19 cellular contexts compared by ENCODE assay signal in genomic region chr10:77151395-77151794, GRCh38.
"Had no signal": no experiment of that assay in that cellular context is flagged by ENCODE, and none has a peak within 500 bp of the region (broad histone marks: within the 10 kb centered on the region; RNA-seq: fewer than 3 reads in every experiment).

No MANE protein-coding gene starts in this region.

- H3K9ac ChIP-seq: SK-N-SH had no signal

- FAIRE-seq: RCC 7860 had no signal

- DNase-seq: KBM-7, MG63, NCI-H1092, NCI-H1105 treated with DMSO at 0.1 percent for 48 hours, NCI-H1417 treated with DMSO at 0.1 percent for 48 hours, NCI-H187, NCI-H2029, NCI-H2081 treated with DMSO at 0.1 percent for 48 hours, NCI-H2171, NCI-H226, NCI-H446, NCI-H510A, NCI-H524 treated with DMSO at 0.1 percent for 48 hours, RPMI8226, SHP77, SK-N-SH, SW 1271 had no signal

- H3K9me3 ChIP-seq: MG63, SK-N-SH had no signal

- H3K4me3 ChIP-seq: MG63 had no signal

- H3K27me3 ChIP-seq: MG63 had no signal

- H3K27ac ChIP-seq: HL-60 had no signal
